ENCODE assay signal across 9 cellular contexts in genomic region chr1:21436488-21437340, GRCh38. TPM values are rescaled to one million over a fixed set of nuclear protein-coding genes. Genes with fewer than 3 reads are reported as not detected.
DNase-seq lines count a peak whose midpoint lies in the region; ATAC-seq and TF ChIP-seq lines count a peak whose summit lies in the region.
"Had no signal": no experiment of that assay in that cellular context is flagged by ENCODE, and none has a peak within 500 bp of the region (broad histone marks: within the 10 kb centered on the region; RNA-seq: fewer than 3 reads in every experiment).

No MANE protein-coding gene starts in this region.

- no peaks in the 10 kb centered on the region for H3K9me3 ChIP-seq in thyroid gland

- intact Hi-C loops in thyroid gland (cut with DNase I), result no loop called here

- no peak for TF ChIP-seq POLR2A in thyroid gland (IDR thresholded peaks at IDR 0.05)

- no peak overlapping the region for H3K27ac Mint-ChIP-seq in activated CD8-positive, alpha-beta memory T cell treated with anti-CD3 and anti-CD28 coated beads, Interleukin-2, amount 10 ng/mL, durations not matched to agents 7 days and 5 days
- H3K27ac Mint-ChIP-seq in immature natural killer cell, result no peak overlapping the region

- TF ChIP-seq CTCF in choroid plexus epithelial cell (conservative IDR thresholded peaks at IDR 0.05; ENCODE audit: low read depth, low read length) (no peak), thyroid gland (IDR thresholded peaks at IDR 0.05) (no peak)

- CTCF ChIA-PET in activated CD8-positive, alpha-beta memory T cell treated with anti-CD3 and anti-CD28 coated beads, Interleukin-2, amount 10 ng/mL, durations not matched to agents 7 days and 5 days (lab: Charles Lee), result no interaction called here

- H3K4me3 Mint-ChIP-seq in activated CD8-positive, alpha-beta memory T cell treated with anti-CD3 and anti-CD28 coated beads, Interleukin-2, amount 10 ng/mL, durations not matched to agents 7 days and 5 days, result peak overlapping the region; percentile 20
- H3K4me3 Mint-ChIP-seq in immature natural killer cell, result peak overlapping the region in 1 of 5 donors; percentile 53

- H3K36me3 ChIP-seq in thyroid gland, result no peaks in the 10 kb centered on the region

- H3K4me1 ChIP-seq in thyroid gland, result peaks cover 6 to 18% of the 10 kb centered on the region in 2 donors

- no peak overlapping the region for H3K27ac ChIP-seq in thyroid gland

- H3K4me3 ChIP-seq in choroid plexus epithelial cell (ENCODE audit: low read depth, low read length) (peak overlapping the region; percentile 49), thyroid gland (replicated peaks in 1 of 3) (peak overlapping the region; percentile 20 to 34 (median 33))

- peaks cover 36% of the 10 kb centered on the region for H3K27me3 Mint-ChIP-seq in activated CD8-positive, alpha-beta memory T cell treated with anti-CD3 and anti-CD28 coated beads, Interleukin-2, amount 10 ng/mL, durations not matched to agents 7 days and 5 days
- H3K27me3 Mint-ChIP-seq in immature natural killer cell (ENCODE audit: low read depth in 3 of 3), result peaks cover 5 to 10% (median 6%) of the 10 kb centered on the region in 3 donors

- peaks cover 16% of the 10 kb centered on the region for H3K4me1 Mint-ChIP-seq in activated CD8-positive, alpha-beta memory T cell treated with anti-CD3 and anti-CD28 coated beads, Interleukin-2, amount 10 ng/mL, durations not matched to agents 7 days and 5 days
- peaks cover 11 to 15% of the 10 kb centered on the region in 2 donors for H3K4me1 Mint-ChIP-seq in immature natural killer cell

- 13 to 28% methylated on average over 14 to 19 of the region's 43 CpGs for WGBS in thyroid gland, 2 donors

- H3K27me3 ChIP-seq in thyroid gland, result no peaks in the 10 kb centered on the region

- H3K9me3 Mint-ChIP-seq in activated CD8-positive, alpha-beta memory T cell treated with anti-CD3 and anti-CD28 coated beads, Interleukin-2, amount 10 ng/mL, durations not matched to agents 7 days and 5 days (ENCODE audit: low read depth), result no peaks in the 10 kb centered on the region
- H3K9me3 Mint-ChIP-seq in immature natural killer cell, result no peaks in the 10 kb centered on the region

- no peak for ATAC-seq in activated CD8-positive, alpha-beta memory T cell treated with anti-CD3 and anti-CD28 coated beads, Interleukin-2, amount 10 ng/mL, durations not matched to agents 7 days and 5 days
- ATAC-seq in left lobe of liver, result peak; percentile 38
- no peak for ATAC-seq in HG02759 (IDR thresholded peaks at IDR 0.05; ENCODE audit: unreplicated experiment)

- no peak for DNase-seq in activated CD8-positive, alpha-beta memory T cell treated with anti-CD3 and anti-CD28 coated beads, Interleukin-2, amount 10 ng/mL, durations not matched to agents 7 days and 5 days
- no peak for DNase-seq in activated CD8-positive, alpha-beta memory T cell treated with anti-CD3 and anti-CD28 coated beads for 24 hours
- DNase-seq in choroid plexus epithelial cell (ENCODE audit: low read depth) (no peak), left lobe of liver (ENCODE audit: low spot score) (no peak), thyroid gland (peak; percentile 49 to 54), immature natural killer cell (no peak)
- no peak for DNase-seq in stimulated activated naive CD4-positive, alpha-beta T cell (lab: John Stamatoyannopoulos, UW)
- DNase-seq: activated CD4-positive, alpha-beta T cell treated with anti-CD3 and anti-CD28 coated beads for 1 hour had no signal

- no peaks in the 10 kb centered on the region for H3K36me3 Mint-ChIP-seq in activated CD8-positive, alpha-beta memory T cell treated with anti-CD3 and anti-CD28 coated beads, Interleukin-2, amount 10 ng/mL, durations not matched to agents 7 days and 5 days
- no peaks in the 10 kb centered on the region for H3K36me3 Mint-ChIP-seq in immature natural killer cell

RNA-seq across cellular contexts. Expression of gene NBPF3, which starts 3.2 kb away (rescaled TPM):
- 1 to 10 TPM; 4.8 to 7.7 TPM for total RNA-seq in activated CD8-positive, alpha-beta memory T cell treated with anti-CD3 and anti-CD28 coated beads, Interleukin-2, amount 10 ng/mL, durations not matched to agents 7 days and 5 days
- total RNA-seq in left lobe of liver, result 3.5 TPM
- 10 to 100 TPM; 13.8 to 19.4 (median 16.7) TPM for total RNA-seq in thyroid gland
- 10 to 100 TPM in 1 of 3 donors, 1 to 10 TPM in 2; 3.2 to 12.7 (median 7.0) TPM for polyA plus RNA-seq in immature natural killer cell

Comparison
In these comparisons a context has a peak if more than half of its experiments do, and no peak if none do; other contexts are left out.
1. DNase-seq: peak in thyroid gland (2 of 2); none in activated CD8-positive, alpha-beta memory T cell treated with anti-CD3 and anti-CD28 coated beads, Interleukin-2, amount 10 ng/mL, durations not matched to agents 7 days and 5 days (single experiment), activated CD8-positive, alpha-beta memory T cell treated with anti-CD3 and anti-CD28 coated beads for 24 hours (single experiment), choroid plexus epithelial cell (single experiment), left lobe of liver (single experiment), stimulated activated naive CD4-positive, alpha-beta T cell (0 of 6) and immature natural killer cell (0 of 3).